In genomic region chr2:219644801-219645480, GRCh38 we compare ENCODE assay signal across 11 cellular contexts. TPM values are rescaled to one million over a fixed set of nuclear protein-coding genes. Genes with fewer than 3 reads are reported as not detected.
DNase-seq lines count a peak whose midpoint lies in the region; ATAC-seq and TF ChIP-seq lines count a peak whose summit lies in the region.
"Had no signal": no experiment of that assay in that cellular context is flagged by ENCODE, and none has a peak within 500 bp of the region (broad histone marks: within the 10 kb centered on the region; RNA-seq: fewer than 3 reads in every experiment).

No MANE protein-coding gene starts in this region.

- H3K9me3 Mint-ChIP-seq in WTC11 = no peaks in the 10 kb centered on the region
- H3K9me3 Mint-ChIP-seq in activated CD4-positive, alpha-beta memory T cell treated with anti-CD3 and anti-CD28 coated beads, Interleukin-2, amount 10 ng/mL, durations not matched to agents 7 days and 5 days = no peaks in the 10 kb centered on the region

- no peak for TF ChIP-seq CTCF in WTC11 (IDR thresholded peaks at IDR 0.05)

- intact Hi-C loops in left ventricle myocardium superior (cut with micrococcal nuclease) = no loop called here

- H3K4me1 Mint-ChIP-seq in WTC11 = peaks cover 27% of the 10 kb centered on the region
- H3K4me1 Mint-ChIP-seq in activated CD4-positive, alpha-beta memory T cell treated with anti-CD3 and anti-CD28 coated beads, Interleukin-2, amount 10 ng/mL, durations not matched to agents 7 days and 5 days = peaks cover 6% of the 10 kb centered on the region

- DNase-seq in NCI-H1105 treated with DMSO at 0.1 percent for 48 hours (lab: John Stamatoyannopoulos, UW) (peak; percentile 19), left ventricle myocardium superior (peak; percentile 78), retina (peak; percentile 75), WTC11 (ENCODE audit: low spot score) (no peak)
- no peak for DNase-seq in activated effector memory CD4-positive, alpha-beta T cell treated with anti-CD3 and anti-CD28 coated beads, Interleukin-2, amount 50 U/mL, for 16 hours
- DNase-seq in activated CD4-positive, alpha-beta memory T cell treated with anti-CD3 and anti-CD28 coated beads, Interleukin-2, amount 10 ng/mL, durations not matched to agents 7 days and 5 days = no peak
- DNase-seq: activated naive CD4-positive, alpha-beta T cell; COR-L47; transverse colon had no signal

- CTCF ChIA-PET in WTC11 (lab: Charles Lee) = interaction anchor here (0.6 to 6.8 kb wide), 10 partner anchors 24 to 119 kb away, joined by 3 to 72 read pairs (median 6); no protein-coding TSS in a partner anchor
- CTCF ChIA-PET in activated CD4-positive, alpha-beta memory T cell treated with anti-CD3 and anti-CD28 coated beads, Interleukin-2, amount 10 ng/mL, durations not matched to agents 7 days and 5 days (lab: Charles Lee) = interaction anchor here (5.6 kb wide), 1 partner anchor 104 kb away, joined by 53 read pairs; no protein-coding TSS in a partner anchor

- POLR2A ChIA-PET in WTC11 (lab: Charles Lee) = interaction anchor here (0.7 to 1.0 kb wide), 2 partner anchors 10 to 27 kb away, joined by 3 to 7 read pairs; no protein-coding TSS in a partner anchor
- POLR2A ChIA-PET in activated CD4-positive, alpha-beta memory T cell treated with anti-CD3 and anti-CD28 coated beads, Interleukin-2, amount 10 ng/mL, durations not matched to agents 7 days and 5 days (lab: Charles Lee) = no interaction called here

- H3K4me3 Mint-ChIP-seq in WTC11 = no peak overlapping the region
- H3K4me3 Mint-ChIP-seq in activated CD4-positive, alpha-beta memory T cell treated with anti-CD3 and anti-CD28 coated beads, Interleukin-2, amount 10 ng/mL, durations not matched to agents 7 days and 5 days = no peak overlapping the region

- peaks cover 6% of the 10 kb centered on the region; the same call in 1 of the 2 replicates for H3K27me3 Mint-ChIP-seq in WTC11 (ENCODE audit: low read depth)
- H3K27me3 Mint-ChIP-seq in activated CD4-positive, alpha-beta memory T cell treated with anti-CD3 and anti-CD28 coated beads, Interleukin-2, amount 10 ng/mL, durations not matched to agents 7 days and 5 days = peaks cover 7% of the 10 kb centered on the region

- ATAC-seq in SK-N-SH treated with all-trans-retinoic acid at 6 μM for 48 hours (peak; percentile 2; the same call in 2 of the 3 replicates), left ventricle myocardium superior (peak; percentile 71), WTC11 (no peak), GM19467 (IDR thresholded peaks at IDR 0.05; ENCODE audit: unreplicated experiment) (no peak)

- H3K36me3 Mint-ChIP-seq in WTC11 = no peaks in the 10 kb centered on the region
- no peaks in the 10 kb centered on the region for H3K36me3 Mint-ChIP-seq in activated CD4-positive, alpha-beta memory T cell treated with anti-CD3 and anti-CD28 coated beads, Interleukin-2, amount 10 ng/mL, durations not matched to agents 7 days and 5 days (ENCODE audit: low read depth)

- H3K27ac Mint-ChIP-seq in WTC11 = no peak overlapping the region
- no peak overlapping the region for H3K27ac Mint-ChIP-seq in activated CD4-positive, alpha-beta memory T cell treated with anti-CD3 and anti-CD28 coated beads, Interleukin-2, amount 10 ng/mL, durations not matched to agents 7 days and 5 days

TF ChIP-seq in SK-N-SH treated with all-trans-retinoic acid at 6 μM for 48 hours, 23 proteins besides CTCF, POLR2A, EP300 and RAD21:
- TF ChIP-seq ZNF565 (CRISPR knock-in tag; conservative IDR thresholded peaks at IDR 0.05; ENCODE audit: low read depth) (no peak), ESRRG (CRISPR knock-in tag; IDR thresholded peaks at IDR 0.05) (no peak), ZNF8 (CRISPR knock-in tag; IDR thresholded peaks at IDR 0.05) (no peak), ZFP30 (CRISPR knock-in tag; IDR thresholded peaks at IDR 0.05) (no peak), SNAI2 (CRISPR knock-in tag; IDR thresholded peaks at IDR 0.05) (no peak), ARNTL (CRISPR knock-in tag; IDR thresholded peaks at IDR 0.05; ENCODE audit: borderline replicate concordance, low read depth) (no peak), GLIS3 (CRISPR knock-in tag; IDR thresholded peaks at IDR 0.05) (no peak)

TF ChIP-seq in WTC11, 78 proteins besides CTCF, POLR2A, EP300 and RAD21:
- TF ChIP-seq NFE2L1 (CRISPR knock-in tag; IDR thresholded peaks at IDR 0.05) (no peak), E2F1 (CRISPR knock-in tag; IDR thresholded peaks at IDR 0.05) (no peak), ELF4 (CRISPR knock-in tag; IDR thresholded peaks at IDR 0.05; ENCODE audit: low read depth) (no peak), IRF1 (CRISPR knock-in tag; IDR thresholded peaks at IDR 0.05) (no peak), AFF4 (CRISPR knock-in tag; IDR thresholded peaks at IDR 0.05; ENCODE audit: borderline replicate concordance) (no peak), MAX (CRISPR knock-in tag; IDR thresholded peaks at IDR 0.05) (no peak)

RNA-seq across cellular contexts. Expression of gene SLC4A3, which starts 17.5 kb away (rescaled TPM):
- 456 TPM for total RNA-seq in left ventricle myocardium superior
- total RNA-seq in WTC11 (2021) = 7.8 to 9.9 TPM (median 8.7 TPM) in 3 replicates
- not detected for total RNA-seq in activated CD4-positive, alpha-beta memory T cell treated with anti-CD3 and anti-CD28 coated beads, Interleukin-2, amount 10 ng/mL, durations not matched to agents 7 days and 5 days

RNA-seq across cellular contexts. Expression of gene STK11IP, which starts 47.3 kb away (rescaled TPM):
- total RNA-seq in left ventricle myocardium superior (14.0 TPM), WTC11 (2021) (31.3 to 39.9 TPM (median 31.9 TPM) in 3 replicates)
- 10 to 100 TPM; 28.4 to 31.5 TPM for total RNA-seq in activated CD4-positive, alpha-beta memory T cell treated with anti-CD3 and anti-CD28 coated beads, Interleukin-2, amount 10 ng/mL, durations not matched to agents 7 days and 5 days

Comparison
In these comparisons a context has a peak if more than half of its experiments do, and no peak if none do; other contexts are left out.
1. DNase-seq: peak in NCI-H1105 treated with DMSO at 0.1 percent for 48 hours (single experiment), left ventricle myocardium superior (single experiment) and retina (single experiment); none in WTC11 (single experiment), activated effector memory CD4-positive, alpha-beta T cell treated with anti-CD3 and anti-CD28 coated beads, Interleukin-2, amount 50 U/mL, for 16 hours (single experiment) and activated CD4-positive, alpha-beta memory T cell treated with anti-CD3 and anti-CD28 coated beads, Interleukin-2, amount 10 ng/mL, durations not matched to agents 7 days and 5 days (single experiment).
2. ATAC-seq: peak in SK-N-SH treated with all-trans-retinoic acid at 6 μM for 48 hours (single experiment) and left ventricle myocardium superior (single experiment); none in WTC11 (single experiment) and GM19467 (single experiment).
3. RNA of gene SLC4A3, which starts 17.5 kb away (total RNA-seq): 456 TPM in left ventricle myocardium superior (single experiment); 7.8 to 9.9 TPM in WTC11 and not detected in activated CD4-positive, alpha-beta memory T cell treated with anti-CD3 and anti-CD28 coated beads, Interleukin-2, amount 10 ng/mL, durations not matched to agents 7 days and 5 days; every median in the first group is over 10 times any median in the second.